ENCODE assay signal across 9 cellular contexts in the genomic region with DNA sequence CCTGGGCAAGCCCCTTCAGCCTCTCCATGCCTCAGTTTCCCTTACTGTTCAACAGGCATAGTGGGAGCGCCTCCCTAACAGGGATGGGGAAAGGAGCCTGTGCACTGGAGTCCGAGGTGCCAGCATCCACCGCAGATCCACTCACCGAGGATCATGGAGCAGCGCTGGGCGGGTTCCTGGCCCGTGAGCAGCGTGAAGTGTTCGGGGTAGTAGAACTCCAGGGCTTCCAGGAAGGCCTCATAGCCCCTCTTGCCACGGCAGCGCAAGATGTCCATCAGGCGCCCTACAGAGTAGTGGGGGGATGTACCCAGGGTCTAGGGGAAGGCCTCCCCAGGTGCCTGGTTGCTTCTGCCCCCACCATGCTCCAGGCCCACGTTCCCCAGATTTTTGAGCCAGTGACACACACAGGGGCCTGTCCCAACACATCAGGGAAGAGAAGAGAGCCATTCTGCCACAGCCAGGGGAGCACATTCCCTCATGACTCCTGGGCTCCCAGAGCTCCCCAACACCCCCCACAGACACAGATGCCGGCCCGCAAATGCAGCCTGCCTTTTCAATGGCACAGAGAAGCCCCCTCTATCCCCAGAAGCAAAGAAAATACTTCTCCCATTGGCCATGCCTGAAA. TPM values are rescaled to one million over a fixed set of nuclear protein-coding genes. Genes with fewer than 3 reads are reported as not detected.
DNase-seq lines count a peak whose midpoint lies in the region; ATAC-seq and TF ChIP-seq lines count a peak whose summit lies in the region.
"Had no signal": no experiment of that assay in that cellular context is flagged by ENCODE, and none has a peak within 500 bp of the region (broad histone marks: within the 10 kb centered on the region; RNA-seq: fewer than 3 reads in every experiment).

No MANE protein-coding gene starts in this region.

- H3K4me3 ChIP-seq in dorsolateral prefrontal cortex (peak overlapping the region in 33 of 59 donors; percentile 15 to 69 (median 56)), muscle layer of duodenum (ENCODE audit: low read depth in 1 of 2, low read length in 2 of 2) (peak overlapping the region; percentile 53 to 62), vagina (peak overlapping the region; percentile 49 to 61), aorta (ENCODE audit: low read length in 2 of 2) (no peak overlapping the region)

- H3K4me1 ChIP-seq in muscle layer of duodenum (ENCODE audit: control insufficient read depth in 1 of 2, insufficient read depth in 2 of 2, low read length in 2 of 2) (peaks cover 6 to 14% of the 10 kb centered on the region in 2 donors), vagina (peaks cover 16% of the 10 kb centered on the region), aorta (ENCODE audit: control insufficient read depth in 1 of 2, insufficient read depth in 2 of 2, low read length in 2 of 2) (no peaks in the 10 kb centered on the region)

- no peak overlapping the region for H3K27ac ChIP-seq in dorsolateral prefrontal cortex
- H3K27ac ChIP-seq in muscle layer of duodenum (ENCODE audit: low read length) = peak overlapping the region; percentile 36
- H3K27ac ChIP-seq in vagina = no peak overlapping the region
- H3K27ac ChIP-seq in aorta (ENCODE audit: low read depth in 1 of 2, low read length in 2 of 2) = no peak overlapping the region

- ATAC-seq in left ventricle myocardium superior (no peak), left cardiac atrium (no peak), aorta (ENCODE audit: low FRiP score) (no peak)

- H3K9me3 ChIP-seq in muscle layer of duodenum (ENCODE audit: control insufficient read depth in 1 of 2, low read length in 2 of 2) (no peaks in the 10 kb centered on the region), vagina (no peaks in the 10 kb centered on the region), aorta (ENCODE audit: control insufficient read depth, low read length) (no peaks in the 10 kb centered on the region)

- TF ChIP-seq POLR2A in vagina (IDR thresholded peaks at IDR 0.05) = no peak

- 96 to 98% methylated on average over 15 of the region's 15 CpGs for WGBS in aorta, 2 donors

- H3K36me3 ChIP-seq in muscle layer of duodenum (ENCODE audit: control insufficient read depth in 1 of 2, insufficient read depth in 2 of 2, low read length in 2 of 2) (no peaks in the 10 kb centered on the region), vagina (no peaks in the 10 kb centered on the region), aorta (ENCODE audit: control insufficient read depth in 1 of 2, insufficient read depth in 2 of 2, low read length in 1 of 2) (no peaks in the 10 kb centered on the region)

- H3K27me3 ChIP-seq in dorsolateral prefrontal cortex = peaks cover 0 to 30% (median 15%) of the 10 kb centered on the region in 45 donors
- H3K27me3 ChIP-seq in muscle layer of duodenum (ENCODE audit: low read depth, low read length) = peaks cover 13% of the 10 kb centered on the region
- no peaks in the 10 kb centered on the region for H3K27me3 ChIP-seq in vagina
- H3K27me3 ChIP-seq in aorta (ENCODE audit: control insufficient read depth in 1 of 2, insufficient read depth in 2 of 2, low read length in 1 of 2) = no peaks in the 10 kb centered on the region

- TF ChIP-seq CTCF in dorsolateral prefrontal cortex (IDR thresholded peaks at IDR 0.05 in 54 of 56, conservative IDR thresholded peaks at IDR 0.05 in 2 of 56; ENCODE audit: low read depth in 1 of 56, partially characterized antibody in 56 of 56) = no peak
- TF ChIP-seq CTCF in vagina (IDR thresholded peaks at IDR 0.05) = no peak

- DNase-seq in left ventricle myocardium superior = peak; percentile 22
- no peak for DNase-seq in left cardiac atrium
- no peak for DNase-seq in dorsolateral prefrontal cortex
- DNase-seq in vagina (ENCODE audit: extremely low spot score in 2 of 2) = no peak
- DNase-seq in central memory CD4-positive, alpha-beta T cell = no peak
- DNase-seq in aorta = no peak
- DNase-seq in hypothalamus (lab: John Stamatoyannopoulos, UW) = no peak
- DNase-seq: NCI-H2227 treated with DMSO at 0.1 percent for 48 hours had no signal

- intact Hi-C loops in left ventricle myocardium superior (cut with micrococcal nuclease) = no loop called here
- intact Hi-C loops in left cardiac atrium (cut with DNase I) = no loop called here
- intact Hi-C loops in dorsolateral prefrontal cortex (cut with DNase I) = no loop called here
- intact Hi-C loops in vagina (cut with DNase I) = no loop called here
- intact Hi-C loops in aorta (cut with DNase I) = no loop called here

RNA-seq across cellular contexts. Expression of gene CARD10, which starts 1.3 kb away (rescaled TPM):
- total RNA-seq in left ventricle myocardium superior (10.0 TPM), left cardiac atrium (1 to 10 TPM; 7.7 to 9.2 TPM), dorsolateral prefrontal cortex (1 to 10 TPM; 1.0 to 7.3 (median 2.8) TPM), vagina (11.0 TPM), aorta (10 to 100 TPM; 10.1 to 24.9 TPM)
- polyA plus RNA-seq in aorta = 1 to 10 TPM; 2.2 to 8.8 TPM

RNA-seq across cellular contexts. Expression of gene MFNG, which starts 31.8 kb away (rescaled TPM):
- total RNA-seq in left ventricle myocardium superior (13.9 TPM), left cardiac atrium (10 to 100 TPM; 14.1 to 17.4 TPM), dorsolateral prefrontal cortex (10 to 100 TPM in 24 of 120 experiments, 1 to 10 TPM in 96; 1.9 to 15.8 (median 7.0) TPM), vagina (15.2 TPM), aorta (10 to 100 TPM; 22.8 to 35.4 TPM)
- 10 to 100 TPM in 1 of 2 donors, 1 to 10 TPM in 1; 6.7 to 12.0 TPM for polyA plus RNA-seq in aorta

RNA-seq across cellular contexts. Expression of gene CDC42EP1, which starts 42.3 kb away (rescaled TPM):
- total RNA-seq in left ventricle myocardium superior = 14.6 TPM
- 10 to 100 TPM; 20.9 to 44.6 TPM for total RNA-seq in left cardiac atrium
- 100 to 1,000 TPM in 9 of 120 experiments, 10 to 100 TPM in 111; 12.4 to 203 (median 48.3) TPM for total RNA-seq in dorsolateral prefrontal cortex
- 46.2 TPM for total RNA-seq in vagina
- total RNA-seq in aorta = 10 to 100 TPM; 69.1 to 76.3 TPM
- 10 to 100 TPM; 26.0 to 44.6 TPM for polyA plus RNA-seq in aorta

Comparison
In these comparisons a context has a peak if more than half of its experiments do, and no peak if none do; other contexts are left out.
1. H3K4me3 ChIP-seq: peak in dorsolateral prefrontal cortex (33 of 59), muscle layer of duodenum (2 of 2) and vagina (2 of 2); none in aorta (0 of 2).